ENCODE assay signal across 1 cellular context in genomic region chr6:127515234-127515793, GRCh38.
TF ChIP-seq lines count a peak whose summit lies in the region.

No MANE protein-coding gene starts in this region.

TF ChIP-seq in HEK293, 187 proteins besides CTCF, POLR2A, EP300 and RAD21 (continued from another document and continues in another):
- no peak for TF ChIP-seq PRDM2 (tag by site-specific recombination; IDR thresholded peaks at IDR 0.05; ENCODE audit: borderline replicate concordance)
- no peak for TF ChIP-seq SP3 (tag by site-specific recombination; IDR thresholded peaks at IDR 0.05)
- no peak for TF ChIP-seq ZNF292 (tag by site-specific recombination; IDR thresholded peaks at IDR 0.05; ENCODE audit: borderline replicate concordance, low read depth)
- TF ChIP-seq YY1 (tag by site-specific recombination; IDR thresholded peaks at IDR 0.05), result peak; percentile 66
- TF ChIP-seq ZNF510 (tag by site-specific recombination; IDR thresholded peaks at IDR 0.05; ENCODE audit: insufficient replicate concordance), result no peak
- TF ChIP-seq ZNF202 (tag by site-specific recombination; IDR thresholded peaks at IDR 0.05; ENCODE audit: borderline replicate concordance), result 0 out of 2 replicates have a peak, but pooled peaks have one; percentile 42
- TF ChIP-seq ZIC2 (tag by site-specific recombination; IDR thresholded peaks at IDR 0.05), result peak; percentile 21; the same call in 1 of the 2 replicates
- TF ChIP-seq ZNF530 (tag by site-specific recombination; IDR thresholded peaks at IDR 0.05; ENCODE audit: low read depth), result no peak
- TF ChIP-seq ZNF791 (tag by site-specific recombination; IDR thresholded peaks at IDR 0.05), result no peak
- TF ChIP-seq KLF17 (tag by site-specific recombination; IDR thresholded peaks at IDR 0.05), result 0 out of 2 replicates have a peak, but pooled peaks have one; percentile 16
- no peak for TF ChIP-seq ZNF214 (tag by site-specific recombination; IDR thresholded peaks at IDR 0.05; ENCODE audit: borderline replicate concordance)
- no peak for TF ChIP-seq ZBTB10 (tag by site-specific recombination; IDR thresholded peaks at IDR 0.05)
- peak; percentile 65 for TF ChIP-seq ZBTB8A (tag by site-specific recombination; IDR thresholded peaks at IDR 0.05)
- peak; percentile 25; the same call in 1 of the 2 replicates for TF ChIP-seq ZBTB20 (tag by site-specific recombination; IDR thresholded peaks at IDR 0.05)
- 0 out of 2 replicates have a peak, but pooled peaks have one; percentile 13 for TF ChIP-seq WT1 (tag by site-specific recombination; IDR thresholded peaks at IDR 0.05)
- peak; percentile 84 for TF ChIP-seq GLIS2 (tag by site-specific recombination; IDR thresholded peaks at IDR 0.05)
- TF ChIP-seq ZNF610 (tag by site-specific recombination; IDR thresholded peaks at IDR 0.05; ENCODE audit: borderline replicate concordance), result peak; percentile 20; the same call in 1 of the 2 replicates
- no peak for TF ChIP-seq ZNF776 (tag by site-specific recombination; IDR thresholded peaks at IDR 0.05; ENCODE audit: borderline replicate concordance)
- no peak for TF ChIP-seq TSHZ1 (tag by site-specific recombination; IDR thresholded peaks at IDR 0.05; ENCODE audit: borderline replicate concordance)
- peak; percentile 47; the same call in 1 of the 2 replicates for TF ChIP-seq ZBTB48 (tag by site-specific recombination; IDR thresholded peaks at IDR 0.05)
- TF ChIP-seq ZNF768 (tag by site-specific recombination; IDR thresholded peaks at IDR 0.05), result no peak
- TF ChIP-seq GLIS1 (tag by site-specific recombination; IDR thresholded peaks at IDR 0.05), result peak; percentile 89
- TF ChIP-seq ZNF639 (tag by site-specific recombination; IDR thresholded peaks at IDR 0.05), result no peak
- peak; percentile 65; the same call in 1 of the 2 replicates for TF ChIP-seq HIC1 (tag by site-specific recombination; IDR thresholded peaks at IDR 0.05)
- TF ChIP-seq ZNF140 (tag by site-specific recombination; IDR thresholded peaks at IDR 0.05), result no peak
- no peak for TF ChIP-seq ZNF785 (tag by site-specific recombination; IDR thresholded peaks at IDR 0.05)
- no peak for TF ChIP-seq ZSCAN23 (tag by site-specific recombination; IDR thresholded peaks at IDR 0.05)
- no peak for TF ChIP-seq ZNF324 (tag by site-specific recombination; IDR thresholded peaks at IDR 0.05)
- peak; percentile 63; the same call in 1 of the 2 replicates for TF ChIP-seq IKZF3 (tag by site-specific recombination; IDR thresholded peaks at IDR 0.05)
- peak; percentile 97 for TF ChIP-seq ZBTB44 (tag by site-specific recombination; IDR thresholded peaks at IDR 0.05)
- TF ChIP-seq ZFP69B (tag by site-specific recombination; IDR thresholded peaks at IDR 0.05), result no peak
- 0 out of 2 replicates have a peak, but pooled peaks have one; percentile 31 for TF ChIP-seq ZNF596 (tag by site-specific recombination; IDR thresholded peaks at IDR 0.05)
- no peak for TF ChIP-seq ZNF677 (tag by site-specific recombination; IDR thresholded peaks at IDR 0.05)
- no peak; the same call in 1 of the 2 replicates for TF ChIP-seq ZFHX2 (tag by site-specific recombination; conservative IDR thresholded peaks at IDR 0.05)
- 0 out of 2 replicates have a peak, but pooled peaks have one; percentile 9 for TF ChIP-seq ZSCAN30 (tag by site-specific recombination; IDR thresholded peaks at IDR 0.05)
- TF ChIP-seq ZNF624 (tag by site-specific recombination; IDR thresholded peaks at IDR 0.05), result no peak
- no peak for TF ChIP-seq ZNF792 (tag by site-specific recombination; IDR thresholded peaks at IDR 0.05)
- peak; percentile 55; the same call in 1 of the 2 replicates for TF ChIP-seq ZNF561 (tag by site-specific recombination; IDR thresholded peaks at IDR 0.05; ENCODE audit: borderline replicate concordance)
- TF ChIP-seq KLF10 (tag by site-specific recombination; IDR thresholded peaks at IDR 0.05), result 0 out of 2 replicates have a peak, but pooled peaks have one; percentile 42
- no peak for TF ChIP-seq ZNF138 (tag by site-specific recombination; IDR thresholded peaks at IDR 0.05; ENCODE audit: borderline replicate concordance)
- no peak for TF ChIP-seq ZNF16 (tag by site-specific recombination; IDR thresholded peaks at IDR 0.05; ENCODE audit: low read depth)
- TF ChIP-seq ZNF664 (tag by site-specific recombination; IDR thresholded peaks at IDR 0.05), result no peak
- TF ChIP-seq PBX3 (CRISPR knock-in tag; IDR thresholded peaks at IDR 0.05), result no peak
